Comparison of ENCODE assay signal across 9 cellular contexts in the genomic region with DNA sequence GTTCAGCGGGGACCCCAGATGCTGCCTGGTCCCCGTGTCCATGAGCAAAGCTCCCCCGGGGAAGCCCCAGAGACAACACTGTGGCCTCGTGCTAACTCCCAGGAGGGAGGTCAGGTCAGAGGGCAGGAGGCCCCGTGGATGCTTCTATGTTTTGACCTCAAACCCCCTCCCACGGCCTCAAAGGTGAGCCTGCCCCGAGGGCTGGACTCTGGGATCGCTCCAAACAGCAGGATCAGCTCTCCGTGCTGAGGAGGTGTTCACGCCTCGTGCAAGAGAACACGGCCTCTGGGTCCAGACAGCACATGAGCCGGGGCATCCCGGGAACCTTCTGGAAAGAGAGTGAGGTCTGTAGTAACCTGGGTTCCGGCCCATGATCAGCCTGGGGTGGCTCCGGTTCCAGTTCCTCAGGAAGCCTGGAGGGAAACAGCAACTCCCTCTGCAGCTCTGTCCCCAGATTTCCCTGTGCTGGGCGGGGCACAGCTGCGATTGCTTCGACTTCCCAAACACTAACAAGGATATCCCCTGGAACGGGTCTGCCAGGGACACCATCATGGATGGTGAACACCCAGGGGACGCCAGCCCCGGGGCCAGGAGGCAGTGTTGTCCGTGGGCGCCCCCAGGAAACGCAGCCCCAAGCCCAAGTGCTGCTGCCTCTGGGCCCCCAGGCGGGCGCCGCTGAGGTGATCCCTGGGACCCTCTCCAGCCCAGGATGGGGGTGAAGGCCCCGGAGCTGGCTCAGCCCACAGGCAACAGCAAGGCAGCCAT. TPM values are rescaled to one million over a fixed set of nuclear protein-coding genes. Genes with fewer than 3 reads are reported as not detected.
DNase-seq lines count a peak whose midpoint lies in the region; ATAC-seq, FAIRE-seq and TF ChIP-seq lines count a peak whose summit lies in the region.
"Had no signal": no experiment of that assay in that cellular context is flagged by ENCODE, and none has a peak within 500 bp of the region (broad histone marks: within the 10 kb centered on the region; RNA-seq: fewer than 3 reads in every experiment).

No MANE protein-coding gene starts in this region.

- H3K27me3 Mint-ChIP-seq in GM23338 (ENCODE audit: insufficient read depth, low read depth, poor library complexity): peaks cover 35% of the 10 kb centered on the region
- no peaks in the 10 kb centered on the region for H3K27me3 Mint-ChIP-seq in T-helper 2 cell treated with Interferon-gamma antibody and Interleukin-4, amounts not matched to agents 5 μg/mL and 100 μg/mL, for 36 hours (ENCODE audit: low read depth)

- H3K4me3 Mint-ChIP-seq in GM23338: peak overlapping the region; percentile 90
- H3K4me3 Mint-ChIP-seq in T-helper 2 cell treated with Interferon-gamma antibody and Interleukin-4, amounts not matched to agents 5 μg/mL and 100 μg/mL, for 36 hours: no peak overlapping the region

- H3K36me3 Mint-ChIP-seq in GM23338 (ENCODE audit: low read depth): no peaks in the 10 kb centered on the region
- H3K36me3 Mint-ChIP-seq in T-helper 2 cell treated with Interferon-gamma antibody and Interleukin-4, amounts not matched to agents 5 μg/mL and 100 μg/mL, for 36 hours (ENCODE audit: low read depth): no peaks in the 10 kb centered on the region

- H3K4me1 ChIP-seq in GM23338 (ENCODE audit: insufficient read depth) (peaks cover 26% of the 10 kb centered on the region), colonic mucosa (peaks cover 17% of the 10 kb centered on the region), HepG2 (ENCODE audit: insufficient read depth, low read length) (peaks cover 60% of the 10 kb centered on the region), spleen (peaks cover 51 to 72% (median 64%) of the 10 kb centered on the region in 6 donors)

- ATAC-seq in GM23338 (no peak), HepG2 (no peak), HG03460 (IDR thresholded peaks at IDR 0.05; ENCODE audit: unreplicated experiment) (no peak), GM18867 (IDR thresholded peaks at IDR 0.05; ENCODE audit: unreplicated experiment) (no peak), HG03025 (IDR thresholded peaks at IDR 0.05; ENCODE audit: low FRiP score, unreplicated experiment) (no peak)

- H3K27ac Mint-ChIP-seq in GM23338: no peak overlapping the region
- no peak overlapping the region for H3K27ac Mint-ChIP-seq in T-helper 2 cell treated with Interferon-gamma antibody and Interleukin-4, amounts not matched to agents 5 μg/mL and 100 μg/mL, for 36 hours

- no peak for TF ChIP-seq RAD21 in HepG2 (CRISPR knock-in tag; IDR thresholded peaks at IDR 0.05)

- H3K79me2 ChIP-seq in GM23338 (replicated peaks; ENCODE audit: insufficient read depth) (no peaks in the 10 kb centered on the region), HepG2 (ENCODE audit: insufficient read depth, low read length) (no peaks in the 10 kb centered on the region)

- H3F3A ChIP-seq in GM23338 (replicated peaks; ENCODE audit: low read depth): 0 out of 2 replicates have a peak, but pooled peaks cover 4% of the 10 kb centered on the region

- CTCF ChIA-PET in HepG2 (lab: Yijun Ruan, JAX; ENCODE audit: low intra/inter-chr PET ratio, low total read pairs): no interaction called here

- H3K4me1 Mint-ChIP-seq in GM23338: peaks cover 32% of the 10 kb centered on the region
- no peaks in the 10 kb centered on the region for H3K4me1 Mint-ChIP-seq in T-helper 2 cell treated with Interferon-gamma antibody and Interleukin-4, amounts not matched to agents 5 μg/mL and 100 μg/mL, for 36 hours (ENCODE audit: low read depth)

- WGBS in HepG2 (ENCODE audit: low lambda C conversion rate): 25% methylated on average over 10 of the region's 29 CpGs
- 74 to 83% (median 77%) methylated on average over 18 to 29 of the region's 29 CpGs for WGBS in spleen, 5 donors

- peak overlapping the region; percentile 93 for H3K4me2 ChIP-seq in GM23338
- H3K4me2 ChIP-seq in HepG2 (ENCODE audit: low read depth, low read length): peak overlapping the region; percentile 97

- FAIRE-seq in HepG2 (lab: Jason Lieb, UNC): no peak
- FAIRE-seq: bronchial epithelial cell had no signal

- H3K4me3 ChIP-seq in GM23338: peak overlapping the region; percentile 67
- no peak overlapping the region for H3K4me3 ChIP-seq in colonic mucosa
- peak overlapping the region in 2 of 3 experiments; percentile 62 to 75; a peak in 4 of 6 replicates for H3K4me3 ChIP-seq in HepG2 (replicated peaks in 1 of 3; ENCODE audit: insufficient read depth in 1 of 3, low read depth in 2 of 3, low read length in 3 of 3)
- H3K4me3 ChIP-seq in spleen: no peak overlapping the region

- in situ Hi-C loops in HepG2 (cut with HindIII; ENCODE audit: extremely low pct_ligation_motif_present, low pct_unique_long_range_greater_than_20kb): no loop called here

- no peaks in the 10 kb centered on the region for H3K9me2 ChIP-seq in GM23338 (ENCODE audit: insufficient read depth)

- H3K9me3 Mint-ChIP-seq in GM23338: no peaks in the 10 kb centered on the region
- H3K9me3 Mint-ChIP-seq in T-helper 2 cell treated with Interferon-gamma antibody and Interleukin-4, amounts not matched to agents 5 μg/mL and 100 μg/mL, for 36 hours: no peaks in the 10 kb centered on the region

- no peak for TF ChIP-seq EP300 in HepG2 (IDR thresholded peaks at IDR 0.05; ENCODE audit: low read depth in 2 of 2, low read length in 2 of 2)
- no peak for TF ChIP-seq EP300 in HepG2 (CRISPR knock-in tag; IDR thresholded peaks at IDR 0.05; ENCODE audit: borderline replicate concordance)

- peaks cover 10% of the 10 kb centered on the region; the same call in 1 of the 2 replicates for H3K27me3 ChIP-seq in GM23338 (ENCODE audit: insufficient read depth)
- no peaks in the 10 kb centered on the region for H3K27me3 ChIP-seq in colonic mucosa
- peaks cover 7 to 49% of the 10 kb centered on the region in 2 experiments; a peak in 4 of 5 replicates for H3K27me3 ChIP-seq in HepG2 (ENCODE audit: control insufficient read depth in 1 of 2, insufficient read depth in 2 of 2, low read length in 2 of 2)
- H3K27me3 ChIP-seq in spleen (replicated peaks in 1 of 7): peaks cover 0 to 18% (median 0%) of the 10 kb centered on the region in 7 donors

- H3K27ac ChIP-seq in GM23338 (ENCODE audit: low read depth): no peak overlapping the region
- H3K27ac ChIP-seq in colonic mucosa: no peak overlapping the region
- H3K27ac ChIP-seq in HepG2 (ENCODE audit: extremely low read length, insufficient read depth, low read length): no peak overlapping the region
- H3K27ac ChIP-seq in spleen: peak overlapping the region; percentile 51 to 85 (median 79)

- no peak for DNase-seq in GM23338 (ENCODE audit: low spot score)
- DNase-seq in colonic mucosa: no peak
- no peak for DNase-seq in HepG2 (ENCODE audit: low spot score)
- DNase-seq in spleen: peak; percentile 80
- no peak for DNase-seq in T-helper 2 cell treated with Interferon-gamma antibody and Interleukin-4, amounts not matched to agents 5 μg/mL and 100 μg/mL, for 36 hours (ENCODE audit: low spot score)

- BruUV-seq in HepG2 (replicated peaks; lab: Mats Ljungman, UMichigan): no TSS peak

- no peak for TF ChIP-seq CTCF in GM23338 (conservative IDR thresholded peaks at IDR 0.05; ENCODE audit: low read depth in 2 of 2)
- TF ChIP-seq CTCF in colonic mucosa (IDR thresholded peaks at IDR 0.05): no peak
- no peak for TF ChIP-seq CTCF in HepG2 (CRISPR knock-in tag; IDR thresholded peaks at IDR 0.05)
- no peak for TF ChIP-seq CTCF in spleen (IDR thresholded peaks at IDR 0.05 in 8 of 11, conservative IDR thresholded peaks at IDR 0.05 in 3 of 11)

- POLR2A ChIA-PET in HepG2 (lab: Yijun Ruan, JAX): interaction anchor here (1.3 to 3.2 kb wide), 7 partner anchors 12 to 66 kb away, joined by 3 to 24 read pairs (median 4); a partner anchor contains a TSS

- H3K9me3 ChIP-seq in colonic mucosa (no peaks in the 10 kb centered on the region), HepG2 (ENCODE audit: low read length) (no peaks in the 10 kb centered on the region), spleen (no peaks in the 10 kb centered on the region)

- H4K20me1 ChIP-seq in GM23338 (replicated peaks; ENCODE audit: insufficient read depth) (no peaks in the 10 kb centered on the region), HepG2 (ENCODE audit: insufficient read depth, low read length) (no peaks in the 10 kb centered on the region)

- peak overlapping the region; percentile 34 for H2AFZ ChIP-seq in GM23338
- H2AFZ ChIP-seq in HepG2 (ENCODE audit: low read length): no peak overlapping the region

- H3K36me3 ChIP-seq in GM23338 (ENCODE audit: insufficient read depth) (no peaks in the 10 kb centered on the region), colonic mucosa (no peaks in the 10 kb centered on the region), HepG2 (replicated peaks in 1 of 2; ENCODE audit: control insufficient read depth in 1 of 2, insufficient read depth in 2 of 2, low read length in 2 of 2) (no peaks in the 10 kb centered on the region), spleen (no peaks in the 10 kb centered on the region)

- H3K9ac ChIP-seq in colonic mucosa (ENCODE audit: low read depth in 2 of 2, low read length in 2 of 2): peak overlapping the region; percentile 35 to 73
- H3K9ac ChIP-seq in HepG2 (ENCODE audit: insufficient read depth, low read depth, low read length): peak overlapping the region; percentile 50

- intact Hi-C loops in colonic mucosa (cut with DNase I): no loop called here
- intact Hi-C loops in HepG2 (cut with micrococcal nuclease; ENCODE audit: unreplicated experiment): loop anchor here (5.0 kb wide), 2 partner anchors 62 to 73 kb away; no protein-coding TSS in a partner anchor
- intact Hi-C loops in spleen (cut with DNase I; ENCODE audit: low total_unique reads): no loop called here

- TF ChIP-seq POLR2A in HepG2 (IDR thresholded peaks at IDR 0.05; ENCODE audit: insufficient read depth in 1 of 2, low read depth in 2 of 2, low read length in 2 of 2): no peak
- TF ChIP-seq POLR2A in spleen (IDR thresholded peaks at IDR 0.05): no peak

RNA-seq across cellular contexts. Expression of a gene that starts 18.0 kb away (rescaled TPM):
- 40.6 and 42.5 TPM in 2 replicates for total RNA-seq in GM23338 (2014; rRNA removed; shearing (Covaris generic))
- 5.6 and 5.9 TPM in 2 replicates for polyA plus RNA-seq in GM23338 (2016; fragmentation: Nextera tagmentation; extraction: Ambion mirVana)
- 10 to 100 TPM; 29.9 to 41.5 TPM for total RNA-seq in colonic mucosa
- 37.9 and 46.8 TPM in 2 replicates for total RNA-seq in HepG2 (2016; rRNA removed; fragmentation: Illumina TruSeq; extraction: Trizol)
- 52.6 and 54.7 TPM in 2 replicates for total RNA-seq in HepG2 (2016; cell fraction: cytosol; rRNA removed; fragmentation: Illumina TruSeq; extraction: Trizol; ENCODE audit: low read depth)
- total RNA-seq in HepG2 (2016; cell fraction: insoluble cytoplasmic fraction; rRNA removed; fragmentation: Illumina TruSeq; extraction: Trizol): 38.3 and 42.5 TPM in 2 replicates
- total RNA-seq in HepG2 (2016; cell fraction: membrane; rRNA removed; fragmentation: Illumina TruSeq; extraction: Trizol): 103 and 110 TPM in 2 replicates
- total RNA-seq in HepG2 (2016; cell fraction: nucleus; rRNA removed; fragmentation: Illumina TruSeq; extraction: Trizol): 15.7 and 18.8 TPM in 2 replicates
- 17.5 and 19.5 TPM in 2 replicates for polyA plus RNA-seq in HepG2 (2011; rRNA removed)
- 16.7 and 18.4 TPM in 2 replicates for polyA plus RNA-seq in HepG2 (2011; cell fraction: cytosol; rRNA removed)
- polyA plus RNA-seq in HepG2 (2011; cell fraction: nucleus; rRNA removed): 14.6 and 14.9 TPM in 2 replicates
- 15.8 and 18.2 TPM in 2 replicates for polyA plus RNA-seq in HepG2 (2012)
- polyA plus RNA-seq in HepG2 (2016; cell fraction: cytosol; fragmentation: Illumina TruSeq; extraction: Trizol; ENCODE audit: low read depth): 49.5 and 52.9 TPM in 2 replicates
- polyA plus RNA-seq in HepG2 (2016; cell fraction: insoluble cytoplasmic fraction; fragmentation: Illumina TruSeq; extraction: Trizol; ENCODE audit: low read depth): 40.7 and 47.8 TPM in 2 replicates
- 97.2 and 97.6 TPM in 2 replicates for polyA plus RNA-seq in HepG2 (2016; cell fraction: membrane; fragmentation: Illumina TruSeq; extraction: Trizol; ENCODE audit: low read depth)
- polyA plus RNA-seq in HepG2 (2016; cell fraction: nucleus; fragmentation: Illumina TruSeq; extraction: Trizol; ENCODE audit: insufficient read depth, low read depth): 25.8 and 27.0 TPM in 2 replicates
- 17.0 and 32.5 TPM in 2 replicates for polyA minus RNA-seq in HepG2 (2011; rRNA and poly(A)+ RNA removed; ENCODE audit: low replicate concordance)
- 16.4 and 21.7 TPM in 2 replicates for polyA minus RNA-seq in HepG2 (2011; cell fraction: cytosol; rRNA and poly(A)+ RNA removed)
- polyA minus RNA-seq in HepG2 (2011; cell fraction: nucleus; rRNA and poly(A)+ RNA removed): 19.1 and 20.6 TPM in 2 replicates
- total RNA-seq in spleen: 10 to 100 TPM; 24.7 to 41.3 (median 33.7) TPM
- 10 to 100 TPM; 11.1 to 16.5 (median 11.7) TPM for polyA plus RNA-seq in spleen

Comparison
In these comparisons a context has a peak if more than half of its experiments do, and no peak if none do; other contexts are left out.
1. H3K27ac ChIP-seq: peak in spleen (8 of 8); none in GM23338 (single experiment), colonic mucosa (single experiment) and HepG2 (single experiment).
2. H3K4me3 ChIP-seq: peak in GM23338 (single experiment) and HepG2 (2 of 3); none in colonic mucosa (single experiment) and spleen (0 of 8).